ENCODE assay signal across 7 cellular contexts in the genomic region with DNA sequence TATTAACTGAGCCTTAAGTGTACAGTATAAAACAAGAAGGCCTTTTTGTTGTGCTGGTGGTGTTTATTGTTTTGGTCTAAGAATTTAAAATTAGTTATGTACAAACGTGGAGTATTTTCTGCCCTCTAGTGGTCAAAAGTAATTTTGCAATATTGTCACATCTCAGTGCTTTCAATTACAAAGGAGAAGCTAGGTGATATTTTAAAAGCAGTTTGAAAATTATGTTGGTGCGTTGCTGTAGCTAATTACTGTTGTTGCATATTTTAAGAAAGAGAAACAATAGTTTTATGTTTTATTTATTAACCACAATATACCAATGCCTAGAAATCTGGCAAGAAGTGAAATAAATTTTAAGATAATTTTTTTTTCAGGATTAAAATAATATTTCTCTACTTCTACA. TPM values are rescaled to one million over a fixed set of nuclear protein-coding genes. Genes with fewer than 3 reads are reported as not detected.
DNase-seq lines count a peak whose midpoint lies in the region; ATAC-seq and TF ChIP-seq lines count a peak whose summit lies in the region.

No MANE protein-coding gene starts in this region.

- peak; percentile 67 for ATAC-seq in SK-N-SH treated with all-trans-retinoic acid at 6 μM for 48 hours
- ATAC-seq in foreskin keratinocyte = peak; percentile 36
- no peak for ATAC-seq in GM18498 (IDR thresholded peaks at IDR 0.05; ENCODE audit: unreplicated experiment)
- ATAC-seq in GM19324 (IDR thresholded peaks at IDR 0.05; ENCODE audit: low FRiP score, unreplicated experiment) = no peak

- DNase-seq in GM12864 (ENCODE audit: low read depth) (peak; percentile 15), MV-4-11 (lab: John Stamatoyannopoulos, UW) (peak; percentile 23), foreskin keratinocyte (peak; percentile 4 to 26), retinal pigment epithelial cell (ENCODE audit: low read depth) (no peak)

- H3K27ac ChIP-seq in foreskin keratinocyte = no peak overlapping the region

- H3K4me3 ChIP-seq in GM12864 (ENCODE audit: low read depth, low read length) = no peak overlapping the region
- no peak overlapping the region for H3K4me3 ChIP-seq in retinal pigment epithelial cell (ENCODE audit: low read length)

- TF ChIP-seq CTCF in GM12864 (IDR thresholded peaks at IDR 0.05; ENCODE audit: low read depth, low read length, missing control alignments) (peak; percentile 54), foreskin keratinocyte (conservative IDR thresholded peaks at IDR 0.05) (peak; percentile 73), retinal pigment epithelial cell (conservative IDR thresholded peaks at IDR 0.05; ENCODE audit: low read depth, low read length) (peak; percentile 72)

- H3K27me3 ChIP-seq in foreskin keratinocyte = peaks cover 8% of the 10 kb centered on the region

- H3K4me1 ChIP-seq in foreskin keratinocyte = no peaks in the 10 kb centered on the region

TF ChIP-seq in SK-N-SH treated with all-trans-retinoic acid at 6 μM for 48 hours, 23 proteins besides CTCF, POLR2A, EP300 and RAD21:
- TF ChIP-seq SNAI2 (CRISPR knock-in tag; IDR thresholded peaks at IDR 0.05) (no peak), ZNF70 (CRISPR knock-in tag; IDR thresholded peaks at IDR 0.05) (no peak), ZFP3 (CRISPR knock-in tag; IDR thresholded peaks at IDR 0.05) (no peak), OSR1 (CRISPR knock-in tag; IDR thresholded peaks at IDR 0.05) (no peak), TCF4 (CRISPR knock-in tag; IDR thresholded peaks at IDR 0.05; ENCODE audit: borderline replicate concordance) (no peak)
- TF ChIP-seq, protein P1, sequence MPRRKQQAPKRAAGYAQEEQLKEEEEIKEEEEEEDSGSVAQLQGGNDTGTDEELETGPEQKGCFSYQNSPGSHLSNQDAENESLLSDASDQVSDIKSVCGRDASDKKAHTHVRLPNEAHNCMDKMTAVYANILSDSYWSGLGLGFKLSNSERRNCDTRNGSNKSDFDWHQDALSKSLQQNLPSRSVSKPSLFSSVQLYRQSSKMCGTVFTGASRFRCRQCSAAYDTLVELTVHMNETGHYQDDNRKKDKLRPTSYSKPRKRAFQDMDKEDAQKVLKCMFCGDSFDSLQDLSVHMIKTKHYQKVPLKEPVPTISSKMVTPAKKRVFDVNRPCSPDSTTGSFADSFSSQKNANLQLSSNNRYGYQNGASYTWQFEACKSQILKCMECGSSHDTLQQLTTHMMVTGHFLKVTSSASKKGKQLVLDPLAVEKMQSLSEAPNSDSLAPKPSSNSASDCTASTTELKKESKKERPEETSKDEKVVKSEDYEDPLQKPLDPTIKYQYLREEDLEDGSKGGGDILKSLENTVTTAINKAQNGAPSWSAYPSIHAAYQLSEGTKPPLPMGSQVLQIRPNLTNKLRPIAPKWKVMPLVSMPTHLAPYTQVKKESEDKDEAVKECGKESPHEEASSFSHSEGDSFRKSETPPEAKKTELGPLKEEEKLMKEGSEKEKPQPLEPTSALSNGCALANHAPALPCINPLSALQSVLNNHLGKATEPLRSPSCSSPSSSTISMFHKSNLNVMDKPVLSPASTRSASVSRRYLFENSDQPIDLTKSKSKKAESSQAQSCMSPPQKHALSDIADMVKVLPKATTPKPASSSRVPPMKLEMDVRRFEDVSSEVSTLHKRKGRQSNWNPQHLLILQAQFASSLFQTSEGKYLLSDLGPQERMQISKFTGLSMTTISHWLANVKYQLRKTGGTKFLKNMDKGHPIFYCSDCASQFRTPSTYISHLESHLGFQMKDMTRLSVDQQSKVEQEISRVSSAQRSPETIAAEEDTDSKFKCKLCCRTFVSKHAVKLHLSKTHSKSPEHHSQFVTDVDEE (CRISPR knock-in tag; IDR thresholded peaks at IDR 0.05) = no peak

RNA-seq across cellular contexts. Expression of a gene that starts 11.4 kb away (rescaled TPM):
- total RNA-seq in foreskin keratinocyte = not detected in 2 replicates
- not detected in 2 replicates for polyA plus RNA-seq in foreskin keratinocyte

Comparison
In these comparisons a context has a peak if more than half of its experiments do, and no peak if none do; other contexts are left out.
1. ATAC-seq: peak in SK-N-SH treated with all-trans-retinoic acid at 6 μM for 48 hours (single experiment) and foreskin keratinocyte (single experiment); none in GM18498 (single experiment) and GM19324 (single experiment).
2. Peak in every context shown above with its lines, with median percentiles within 50 percentile points of each other: CTCF ChIP-seq.